In the genomic region with DNA sequence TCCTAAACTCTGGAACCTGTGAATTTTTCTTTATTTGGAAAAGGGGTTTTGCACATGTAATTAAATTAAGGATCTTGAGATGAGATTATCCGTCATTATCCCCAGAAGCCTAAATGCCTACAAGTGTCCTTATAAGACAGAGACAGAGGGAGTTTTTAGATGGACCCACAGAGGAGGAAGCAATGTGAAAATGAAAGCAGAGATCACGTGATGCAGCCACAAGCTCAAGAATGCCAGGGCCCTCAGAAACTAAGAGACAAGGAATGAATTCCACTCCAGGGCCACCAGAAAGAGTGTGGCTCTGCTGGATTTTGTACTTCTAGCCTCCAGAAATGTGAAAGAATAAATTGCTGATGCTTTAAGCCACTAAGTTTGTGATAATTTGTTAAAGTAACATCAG, we compare ENCODE assay signal across 8 cellular contexts.
DNase-seq lines count a peak whose midpoint lies in the region; ATAC-seq and TF ChIP-seq lines count a peak whose summit lies in the region.

No MANE protein-coding gene starts in this region.

- H3K27me3 Mint-ChIP-seq in activated T-helper 2 cell treated with anti-CD3 and anti-CD28 coated beads, Interferon-gamma antibody, Interleukin-2, Interleukin-4, amounts not matched to agents 10 μg/mL and 5 μg/mL and 100 μg/mL, durations not matched to agents 14 hours and 24 hours and 36 hours (ENCODE audit: low read depth) = peaks cover 4% of the 10 kb centered on the region

- H3K27ac Mint-ChIP-seq in activated T-helper 2 cell treated with anti-CD3 and anti-CD28 coated beads, Interferon-gamma antibody, Interleukin-2, Interleukin-4, amounts not matched to agents 10 μg/mL and 5 μg/mL and 100 μg/mL, durations not matched to agents 14 hours and 24 hours and 36 hours = no peak overlapping the region

- no peaks in the 10 kb centered on the region for H3K9me3 Mint-ChIP-seq in activated T-helper 2 cell treated with anti-CD3 and anti-CD28 coated beads, Interferon-gamma antibody, Interleukin-2, Interleukin-4, amounts not matched to agents 10 μg/mL and 5 μg/mL and 100 μg/mL, durations not matched to agents 14 hours and 24 hours and 36 hours

- no peaks in the 10 kb centered on the region for H3K36me3 Mint-ChIP-seq in activated T-helper 2 cell treated with anti-CD3 and anti-CD28 coated beads, Interferon-gamma antibody, Interleukin-2, Interleukin-4, amounts not matched to agents 10 μg/mL and 5 μg/mL and 100 μg/mL, durations not matched to agents 14 hours and 24 hours and 36 hours (ENCODE audit: low read depth)

- ATAC-seq in GM18498 (IDR thresholded peaks at IDR 0.05; ENCODE audit: unreplicated experiment) (peak; percentile 75), HG02798 (IDR thresholded peaks at IDR 0.05; ENCODE audit: poor library complexity, unreplicated experiment) (peak; percentile 64), SK-N-SH treated with all-trans-retinoic acid at 6 μM for 48 hours (peak; percentile 88), left cardiac atrium (peak; percentile 56 to 89), GM21786 (IDR thresholded peaks at IDR 0.05; ENCODE audit: unreplicated experiment) (no peak)

- H3K4me1 Mint-ChIP-seq in activated T-helper 2 cell treated with anti-CD3 and anti-CD28 coated beads, Interferon-gamma antibody, Interleukin-2, Interleukin-4, amounts not matched to agents 10 μg/mL and 5 μg/mL and 100 μg/mL, durations not matched to agents 14 hours and 24 hours and 36 hours (ENCODE audit: low read depth) = peaks cover 10% of the 10 kb centered on the region

- intact Hi-C loops in left cardiac atrium (cut with DNase I) = no loop called here
- intact Hi-C loops in activated T-helper 2 cell treated with anti-CD3 and anti-CD28 coated beads, Interferon-gamma antibody, Interleukin-2, Interleukin-4, amounts not matched to agents 10 μg/mL and 5 μg/mL and 100 μg/mL, durations not matched to agents 14 hours and 24 hours and 36 hours (cut with micrococcal nuclease) = no loop called here

- no peak for DNase-seq in left cardiac atrium
- peak; percentile 87 for DNase-seq in superior temporal gyrus (ENCODE audit: extremely low spot score)
- no peak for DNase-seq in GF-D8 (lab: John Stamatoyannopoulos, UW)
- DNase-seq in activated T-helper 2 cell treated with anti-CD3 and anti-CD28 coated beads, Interferon-gamma antibody, Interleukin-2, Interleukin-4, amounts not matched to agents 10 μg/mL and 5 μg/mL and 100 μg/mL, durations not matched to agents 14 hours and 24 hours and 36 hours (ENCODE audit: low spot score) = no peak

- no peak overlapping the region for H3K4me3 Mint-ChIP-seq in activated T-helper 2 cell treated with anti-CD3 and anti-CD28 coated beads, Interferon-gamma antibody, Interleukin-2, Interleukin-4, amounts not matched to agents 10 μg/mL and 5 μg/mL and 100 μg/mL, durations not matched to agents 14 hours and 24 hours and 36 hours (ENCODE audit: low read depth)

TF ChIP-seq in SK-N-SH treated with all-trans-retinoic acid at 6 μM for 48 hours, 23 proteins besides CTCF, POLR2A, EP300 and RAD21:
- TF ChIP-seq ZNF8 (CRISPR knock-in tag; IDR thresholded peaks at IDR 0.05) (no peak), ZNF565 (CRISPR knock-in tag; conservative IDR thresholded peaks at IDR 0.05; ENCODE audit: low read depth) (no peak), PPARA (CRISPR knock-in tag; IDR thresholded peaks at IDR 0.05; ENCODE audit: borderline replicate concordance) (no peak), SNAI2 (CRISPR knock-in tag; IDR thresholded peaks at IDR 0.05) (no peak), GLIS3 (CRISPR knock-in tag; IDR thresholded peaks at IDR 0.05) (no peak), ZC3H10 (CRISPR knock-in tag; IDR thresholded peaks at IDR 0.05) (no peak)
- TF ChIP-seq, protein P1, sequence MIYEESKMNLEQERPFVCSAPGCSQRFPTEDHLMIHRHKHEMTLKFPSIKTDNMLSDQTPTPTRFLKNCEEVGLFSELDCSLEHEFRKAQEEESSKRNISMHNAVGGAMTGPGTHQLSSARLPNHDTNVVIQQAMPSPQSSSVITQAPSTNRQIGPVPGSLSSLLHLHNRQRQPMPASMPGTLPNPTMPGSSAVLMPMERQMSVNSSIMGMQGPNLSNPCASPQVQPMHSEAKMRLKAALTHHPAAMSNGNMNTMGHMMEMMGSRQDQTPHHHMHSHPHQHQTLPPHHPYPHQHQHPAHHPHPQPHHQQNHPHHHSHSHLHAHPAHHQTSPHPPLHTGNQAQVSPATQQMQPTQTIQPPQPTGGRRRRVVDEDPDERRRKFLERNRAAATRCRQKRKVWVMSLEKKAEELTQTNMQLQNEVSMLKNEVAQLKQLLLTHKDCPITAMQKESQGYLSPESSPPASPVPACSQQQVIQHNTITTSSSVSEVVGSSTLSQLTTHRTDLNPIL (CRISPR knock-in tag; IDR thresholded peaks at IDR 0.05; ENCODE audit: low read depth) = no peak
